ENCODE assay signal across 23 cellular contexts in the genomic region with DNA sequence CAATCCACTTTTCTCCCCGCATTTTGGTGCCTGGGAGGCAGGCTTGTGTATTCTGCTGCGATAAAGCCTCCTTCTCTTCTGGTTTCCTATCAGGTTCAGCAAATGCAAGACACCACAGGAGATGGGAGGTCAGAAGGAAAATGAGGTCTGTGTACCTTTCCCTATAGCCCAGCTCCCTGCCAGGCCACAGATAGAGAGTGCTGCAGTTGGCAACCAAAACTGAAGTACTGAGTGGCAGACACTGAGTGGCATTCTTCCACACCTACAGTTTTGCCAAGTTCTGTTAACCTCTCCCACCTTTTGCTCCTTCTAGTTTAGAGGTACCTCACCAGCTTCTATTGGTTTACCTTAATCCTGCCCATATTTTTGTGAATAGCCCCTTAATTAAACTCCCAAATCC.
"Had no signal": no experiment of that assay in that cellular context is flagged by ENCODE, and none has a peak within 500 bp of the region (broad histone marks: within the 10 kb centered on the region; RNA-seq: fewer than 3 reads in every experiment).

No MANE protein-coding gene starts in this region.

- H3K27me3 Mint-ChIP-seq: memory B cell; naive thymus-derived CD4-positive, alpha-beta T cell; progenitor cell of endocrine pancreas; type B pancreatic cell had no signal

- H3K79me2 ChIP-seq: hepatocyte, parathyroid adenoma had no signal

- DNase-seq: dermis blood vessel endothelial cell; effector memory CD4-positive, alpha-beta T cell; erythroblast; esophagus squamous epithelium; left colon; naive thymus-derived CD4-positive, alpha-beta T cell; sigmoid colon; stimulated activated CD4-positive, alpha-beta T cell treated with anti-CD3 and anti-CD28 coated beads, Interleukin-2, amount 100 ng/mL, for 24 hours; stimulated activated CD4-positive, alpha-beta T cell treated with anti-CD3 and anti-CD28 coated beads, Interleukin-4, amount 100 ng/mL, for 24 hours; stimulated activated naive CD4-positive, alpha-beta T cell treated with Interleukin-2 at 50 U/mL for 16 hours; stomach; thyroid gland had no signal

- H3K9me3 Mint-ChIP-seq: neural progenitor cell, type B pancreatic cell had no signal

- H3K27ac Mint-ChIP-seq: memory B cell; mesothelial cell of epicardium; naive thymus-derived CD4-positive, alpha-beta T cell; nephron; neural progenitor cell; progenitor cell of endocrine pancreas; stimulated activated effector memory CD8-positive, alpha-beta T cell treated with anti-CD3 and anti-CD28 coated beads, Interleukin-12 subunit alpha, Interleukin-12 subunit beta, amount 100 ng/mL, for 72 hours; type B pancreatic cell had no signal

- H3K4me3 Mint-ChIP-seq: memory B cell; mesothelial cell of epicardium; naive thymus-derived CD4-positive, alpha-beta T cell; nephron; neural progenitor cell; stimulated activated effector memory CD8-positive, alpha-beta T cell treated with anti-CD3 and anti-CD28 coated beads, Interleukin-12 subunit alpha, Interleukin-12 subunit beta, amount 100 ng/mL, for 72 hours; type B pancreatic cell had no signal

- H3K36me3 Mint-ChIP-seq: memory B cell; mesothelial cell of epicardium; neural progenitor cell; stimulated activated effector memory CD8-positive, alpha-beta T cell treated with anti-CD3 and anti-CD28 coated beads, Interleukin-12 subunit alpha, Interleukin-12 subunit beta, amount 100 ng/mL, for 72 hours; type B pancreatic cell had no signal

- H3K4me1 Mint-ChIP-seq: memory B cell; mesothelial cell of epicardium; naive thymus-derived CD4-positive, alpha-beta T cell; neural progenitor cell; stimulated activated effector memory CD8-positive, alpha-beta T cell treated with anti-CD3 and anti-CD28 coated beads, Interleukin-12 subunit alpha, Interleukin-12 subunit beta, amount 100 ng/mL, for 72 hours had no signal

- H3K4me2 ChIP-seq: hepatocyte, neural progenitor cell had no signal

- H3K4me3 ChIP-seq: coronary artery, esophagus squamous epithelium, hepatocyte, lung, neural progenitor cell, sigmoid colon, stomach, thyroid gland had no signal

- H3K9me3 ChIP-seq: esophagus squamous epithelium, sigmoid colon, stomach, thyroid gland had no signal

- H3K36me3 ChIP-seq: esophagus squamous epithelium, neural progenitor cell, sigmoid colon, stomach, thyroid gland had no signal

- H3K4me1 ChIP-seq: esophagus squamous epithelium, neural progenitor cell, parathyroid adenoma, sigmoid colon, stomach, thyroid gland had no signal

- ATAC-seq: left colon; naive thymus-derived CD4-positive, alpha-beta T cell; stimulated activated effector memory CD8-positive, alpha-beta T cell treated with anti-CD3 and anti-CD28 coated beads, Interleukin-12 subunit alpha, Interleukin-12 subunit beta, amount 100 ng/mL, for 72 hours had no signal

- H3K27me3 ChIP-seq: esophagus squamous epithelium, hepatocyte, neural progenitor cell, sigmoid colon, stomach, thyroid gland had no signal

- H3K27ac ChIP-seq: coronary artery, esophagus squamous epithelium, hepatocyte, neural progenitor cell, parathyroid adenoma, sigmoid colon, stomach, thyroid gland had no signal

- H3K9ac ChIP-seq: neural progenitor cell, parathyroid adenoma had no signal
